In the genomic region with DNA sequence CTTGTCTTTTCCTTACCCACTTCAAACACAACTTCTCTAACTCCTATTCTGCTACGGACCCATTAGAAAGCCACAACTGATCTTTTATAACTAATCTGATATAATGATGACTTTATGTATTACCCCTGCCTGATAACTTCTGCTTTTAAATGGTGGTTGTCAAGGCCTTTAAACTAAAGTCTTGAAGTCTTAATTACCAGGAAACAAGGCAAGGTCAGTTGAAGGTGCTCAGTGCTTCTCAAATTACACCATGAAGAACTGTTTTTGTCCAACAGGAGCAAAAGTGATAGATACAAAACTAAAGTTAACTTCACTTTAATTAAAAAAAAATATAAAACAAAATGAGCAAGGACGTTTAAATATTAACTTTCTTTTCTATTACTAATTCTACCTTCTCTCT, we compare ENCODE assay signal across 20 cellular contexts.
"Had no signal": no experiment of that assay in that cellular context is flagged by ENCODE, and none has a peak within 500 bp of the region (broad histone marks: within the 10 kb centered on the region; RNA-seq: fewer than 3 reads in every experiment).

No MANE protein-coding gene starts in this region.

- DNase-seq: Kasumi-1, MV-4-11, NCI-H1048, NCI-H1105, NCI-H1417, NCI-H1436 treated with DMSO at 0.1 percent for 48 hours, NCI-H1694, NCI-H187 treated with DMSO at 0.1 percent for 48 hours, NCI-H2029 treated with DMSO at 0.1 percent for 48 hours, NCI-H2227 treated with DMSO at 0.1 percent for 48 hours, NCI-H524, NCI-H69, NCI-H774, PC-3, SHP77, SK-N-SH, SW 1271 had no signal

- H3K9me2 ChIP-seq: SK-N-SH had no signal

- ATAC-seq: Panc1, PC-3 had no signal

- H3K27ac ChIP-seq: KMS-11, RWPE1 had no signal

- H3K9me3 ChIP-seq: SK-N-SH had no signal

- H3K9ac ChIP-seq: KMS-11, SK-N-SH had no signal

- H3K4me2 ChIP-seq: KMS-11, SK-N-SH had no signal
